Comparison of ENCODE assay signal across 21 cellular contexts in genomic region chr16:2898831-2899563, GRCh38. TPM values are rescaled to one million over a fixed set of nuclear protein-coding genes. Genes with fewer than 3 reads are reported as not detected.
"Had no signal": no experiment of that assay in that cellular context is flagged by ENCODE, and none has a peak within 500 bp of the region (broad histone marks: within the 10 kb centered on the region; RNA-seq: fewer than 3 reads in every experiment).

No MANE protein-coding gene starts in this region.

- FAIRE-seq: colon, endothelial cell of umbilical vein had no signal

- H2AFZ ChIP-seq: parathyroid adenoma had no signal

- DNase-seq: activated CD4-positive, alpha-beta memory T cell treated with anti-CD3 and anti-CD28 coated beads, Interleukin-2, amount 10 ng/mL, durations not matched to agents 7 days and 5 days; activated CD4-positive, alpha-beta T cell treated with anti-CD3 and anti-CD28 coated beads for 4 hours; activated effector memory CD4-positive, alpha-beta T cell treated with Interleukin-2 at 50 U/mL for 16 hours; activated T-cell treated with anti-CD3 and anti-CD28 coated beads, Interleukin-2, amount 50 U/mL, for 4 hours; esophagus squamous epithelium; hippocampal formation; kidney glomerular epithelial cell; sigmoid colon; stimulated activated CD4-positive, alpha-beta T cell treated with anti-CD3 and anti-CD28 coated beads, Interleukin-1b, Interleukin-23, amount 100 ng/mL, for 48 hours; stomach; testis had no signal

- H3K9me3 ChIP-seq: esophagus squamous epithelium, sigmoid colon, stomach, testis, upper lobe of left lung had no signal

- H3K27me3 ChIP-seq: esophagus squamous epithelium, sigmoid colon, stomach, testis, upper lobe of left lung had no signal

- H3K4me3 ChIP-seq: esophagus squamous epithelium, lung, sigmoid colon, stomach, testis, upper lobe of left lung had no signal

- ATAC-seq: activated naive CD4-positive, alpha-beta T cell treated with anti-CD3 and anti-CD28 coated beads, Interleukin-2, amount 50 U/mL, for 72 hours; activated T-cell treated with anti-CD3 and anti-CD28 coated beads, Interleukin-2, amount 50 U/mL, for 4 hours had no signal

- H3K27ac ChIP-seq: esophagus squamous epithelium, parathyroid adenoma, sigmoid colon, stomach, testis, upper lobe of left lung had no signal

- H3K9ac ChIP-seq: parathyroid adenoma had no signal

RNA-seq across cellular contexts. Expression of gene PRSS22, which starts 41.0 kb away (rescaled TPM):
- total RNA-seq: activated CD4-positive, alpha-beta memory T cell treated with anti-CD3 and anti-CD28 coated beads, Interleukin-2, amount 10 ng/mL, durations not matched to agents 7 days and 5 days; cardiac septum; endothelial cell of umbilical vein; fibroblast of villous mesenchyme; glomerular endothelial cell; neural crest cell; sigmoid colon; testis had no signal
- polyA plus RNA-seq: endothelial cell of umbilical vein had no signal
